ENCODE assay signal across 13 cellular contexts in genomic region chr1:7587726-7588456, GRCh38.
"Had no signal": no experiment of that assay in that cellular context is flagged by ENCODE, and none has a peak within 500 bp of the region (broad histone marks: within the 10 kb centered on the region; RNA-seq: fewer than 3 reads in every experiment).

No MANE protein-coding gene starts in this region.

- H3K9me3 Mint-ChIP-seq: activated T-cell treated with anti-CD3 and anti-CD28 coated beads, Interleukin-2, amount 50 U/mL, for 4 hours; stimulated activated naive CD8-positive, alpha-beta T cell treated with anti-CD3 and anti-CD28 coated beads, Interleukin-15, Interleukin-2, amounts not matched to agents 100 ng/mL and 50 ng/mL, for 24 hours had no signal

- H3K4me3 Mint-ChIP-seq: activated T-cell treated with anti-CD3 and anti-CD28 coated beads, Interleukin-2, amount 50 U/mL, for 4 hours; stimulated activated naive CD8-positive, alpha-beta T cell treated with anti-CD3 and anti-CD28 coated beads, Interleukin-15, Interleukin-2, amounts not matched to agents 100 ng/mL and 50 ng/mL, for 24 hours had no signal

- H3K9me3 ChIP-seq: colonic mucosa, esophagus squamous epithelium, prostate gland, testis had no signal

- H3K27ac Mint-ChIP-seq: stimulated activated naive CD8-positive, alpha-beta T cell treated with anti-CD3 and anti-CD28 coated beads, Interleukin-15, Interleukin-2, amounts not matched to agents 100 ng/mL and 50 ng/mL, for 24 hours had no signal

- H3K4me3 ChIP-seq: cardiac muscle cell, colonic mucosa, esophagus squamous epithelium, prostate gland, testis had no signal

- H3K27ac ChIP-seq: cardiac muscle cell, colonic mucosa, esophagus squamous epithelium, foreskin keratinocyte, prostate gland, testis had no signal

- ATAC-seq: activated T-cell treated with anti-CD3 and anti-CD28 coated beads, Interleukin-2, amount 50 U/mL, for 4 hours; foreskin keratinocyte had no signal

- H3K27me3 ChIP-seq: cardiac muscle cell, colonic mucosa, esophagus squamous epithelium, testis had no signal

- DNase-seq: activated CD4-positive, CD25-positive, alpha-beta regulatory T cell; activated T-cell treated with anti-CD3 and anti-CD28 coated beads, Interleukin-2, amount 50 U/mL, for 4 hours; colonic mucosa; esophagus squamous epithelium; foreskin keratinocyte; islet precursor cell; midbrain; stimulated activated CD4-positive, alpha-beta T cell treated with anti-CD3 and anti-CD28 coated beads, Interleukin-4, amount 100 ng/mL, for 1 hour; stimulated activated CD8-positive, alpha-beta memory T cell treated with anti-CD3 and anti-CD28 coated beads, Interleukin-4, amount 100 ng/mL, for 48 hours; testis had no signal

- H3K36me3 ChIP-seq: cardiac muscle cell, colonic mucosa, esophagus squamous epithelium, prostate gland had no signal

- H3K27me3 Mint-ChIP-seq: stimulated activated naive CD8-positive, alpha-beta T cell treated with anti-CD3 and anti-CD28 coated beads, Interleukin-15, Interleukin-2, amounts not matched to agents 100 ng/mL and 50 ng/mL, for 24 hours had no signal

- H3K4me1 ChIP-seq: colonic mucosa, esophagus squamous epithelium, foreskin keratinocyte, prostate gland had no signal
